9 cellular contexts compared by ENCODE assay signal in genomic region chr11:45100338-45100737, GRCh38. TPM values are rescaled to one million over a fixed set of nuclear protein-coding genes. Genes with fewer than 3 reads are reported as not detected.
A peak's percentile ranks its signal among the peaks of the same experiment; 100 is the strongest.
DNase-seq lines count a peak whose midpoint lies in the region; ATAC-seq and TF ChIP-seq lines count a peak whose summit lies in the region.
"Had no signal": no experiment of that assay in that cellular context is flagged by ENCODE, and none has a peak within 500 bp of the region (broad histone marks: within the 10 kb centered on the region; RNA-seq: fewer than 3 reads in every experiment).

No MANE protein-coding gene starts in this region.

- H3K27me3 Mint-ChIP-seq in osteocyte (ENCODE audit: unreplicated experiment), result peaks cover 13% of the 10 kb centered on the region

- ATAC-seq in GM21390 (IDR thresholded peaks at IDR 0.05; ENCODE audit: unreplicated experiment) (no peak), HG03159 (IDR thresholded peaks at IDR 0.05; ENCODE audit: unreplicated experiment) (no peak)

- no peak overlapping the region for H3K4me3 ChIP-seq in BE2C (ENCODE audit: low read depth, low read length)

- TF ChIP-seq CTCF in BE2C (IDR thresholded peaks at IDR 0.05; ENCODE audit: low read depth, low read length) (no peak), osteocyte (IDR thresholded peaks at IDR 0.05) (no peak), GM10266 (IDR thresholded peaks at IDR 0.05; ENCODE audit: control insufficient read depth, insufficient read depth, low read depth, missing control alignments) (no peak)

- no peaks in the 10 kb centered on the region for H3K36me3 Mint-ChIP-seq in osteocyte (ENCODE audit: unreplicated experiment)

- no peaks in the 10 kb centered on the region for H3K36me3 ChIP-seq in BE2C

- no peak overlapping the region for H3K4me3 Mint-ChIP-seq in osteocyte (ENCODE audit: unreplicated experiment)

- H3K4me1 ChIP-seq in BE2C, result no peaks in the 10 kb centered on the region; the same call in 1 of the 2 replicates

- no peaks in the 10 kb centered on the region for H3K9me3 ChIP-seq in BE2C

- H3K9me3 Mint-ChIP-seq in osteocyte (ENCODE audit: unreplicated experiment), result no peaks in the 10 kb centered on the region

- no peaks in the 10 kb centered on the region for H3K27me3 ChIP-seq in BE2C

- peaks cover 16% of the 10 kb centered on the region for H3K4me1 Mint-ChIP-seq in osteocyte (ENCODE audit: unreplicated experiment)

- DNase-seq in BE2C, result peak; percentile 66
- DNase-seq in H4 (ENCODE audit: low spot score), result peak; percentile 44
- peak; percentile 48 for DNase-seq in SHP77 treated with DMSO at 0.1 percent for 48 hours (lab: John Stamatoyannopoulos, UW)
- DNase-seq in foreskin melanocyte, result peak; percentile 21
- no peak for DNase-seq in osteocyte (ENCODE audit: extremely low spot score, unreplicated experiment)
- DNase-seq in GM10266 (ENCODE audit: extremely low spot score), result no peak
- DNase-seq: NCI-H1092 had no signal

- H3K27ac Mint-ChIP-seq in osteocyte (ENCODE audit: unreplicated experiment), result no peak overlapping the region

RNA-seq across cellular contexts. Expression of gene PRDM11, which starts 46.1 kb away (rescaled TPM):
- 5.9 TPM for polyA plus RNA-seq in BE2C (2012; ENCODE audit: insufficient read depth, insufficient read length, low read depth)
- total RNA-seq in H4 (2014; rRNA removed; shearing (Covaris generic)), result 6.7 and 13.1 TPM in 2 replicates
- 22.9 and 25.4 TPM in 2 replicates for total RNA-seq in osteocyte

Comparison
In these comparisons a context has a peak if more than half of its experiments do, and no peak if none do; other contexts are left out.
1. DNase-seq: peak in BE2C (single experiment), H4 (single experiment), SHP77 treated with DMSO at 0.1 percent for 48 hours (single experiment) and foreskin melanocyte (single experiment); none in osteocyte (single experiment) and GM10266 (single experiment).